ENCODE assay signal across 7 cellular contexts in genomic region chr11:83241291-83241946, GRCh38. TPM values are rescaled to one million over a fixed set of nuclear protein-coding genes. Genes with fewer than 3 reads are reported as not detected.
DNase-seq lines count a peak whose midpoint lies in the region; ATAC-seq, FAIRE-seq and TF ChIP-seq lines count a peak whose summit lies in the region.

No MANE protein-coding gene starts in this region.

- no peak for TF ChIP-seq POLR2A in esophagus squamous epithelium (IDR thresholded peaks at IDR 0.05)

- H3K79me1 ChIP-seq in neuronal stem cell (ENCODE audit: low read depth, low read length): no peaks in the 10 kb centered on the region

- no peak overlapping the region for H2BK5ac ChIP-seq in neuronal stem cell (ENCODE audit: low read length)

- H3K4ac ChIP-seq in neuronal stem cell (ENCODE audit: low read length): no peak overlapping the region

- WGBS in esophagus squamous epithelium, 2 donors: 27 to 28% methylated on average over 5 of the region's 5 CpGs
- WGBS in neuronal stem cell (ENCODE audit: extremely low coverage in 2 of 2, insufficient read length in 2 of 2, insufficient replicate concordance in 1 of 2), 2 donors: 100% methylated on average over 1 of the region's 5 CpGs; no CpG with 5 or more reads in 1 of the 2 donors

- no peak overlapping the region for H3K4me3 ChIP-seq in SK-N-MC
- no peak overlapping the region for H3K4me3 ChIP-seq in esophagus squamous epithelium
- no peak overlapping the region for H3K4me3 ChIP-seq in neuronal stem cell (ENCODE audit: low read length in 2 of 2)

- no peak overlapping the region for H2BK120ac ChIP-seq in neuronal stem cell (ENCODE audit: low read depth, low read length)

- no peaks in the 10 kb centered on the region for H3K36me3 ChIP-seq in SK-N-MC (ENCODE audit: insufficient read depth, low read length)
- peaks cover 0 to 3% (median 0%) of the 10 kb centered on the region in 3 donors for H3K36me3 ChIP-seq in esophagus squamous epithelium
- peaks cover 0 to 5% of the 10 kb centered on the region in 2 donors for H3K36me3 ChIP-seq in neuronal stem cell (replicated peaks in 1 of 2; ENCODE audit: control insufficient read depth in 2 of 2, insufficient read depth in 2 of 2, low read length in 2 of 2)

- H3K27ac ChIP-seq in SK-N-MC (peak overlapping the region; percentile 58; the same call in 1 of the 2 replicates), esophagus squamous epithelium (no peak overlapping the region), neuronal stem cell (replicated peaks; ENCODE audit: low read length) (no peak overlapping the region)

- no peaks in the 10 kb centered on the region for H3K27me3 ChIP-seq in esophagus squamous epithelium
- no peaks in the 10 kb centered on the region for H3K27me3 ChIP-seq in neuronal stem cell (ENCODE audit: control insufficient read depth in 3 of 3, insufficient read depth in 3 of 3, low read depth in 1 of 3, low read length in 3 of 3)

- no peak overlapping the region for H4K8ac ChIP-seq in neuronal stem cell (ENCODE audit: low read depth, low read length)

- no peak overlapping the region for H3K14ac ChIP-seq in neuronal stem cell (ENCODE audit: low read length)

- no peak overlapping the region for H2BK15ac ChIP-seq in neuronal stem cell (ENCODE audit: low read length)

- no peak overlapping the region for H3K18ac ChIP-seq in neuronal stem cell (ENCODE audit: low read length)

- H3K4me2 ChIP-seq in neuronal stem cell (ENCODE audit: insufficient read depth, low read length, poor library complexity, severe bottlenecking): no peak overlapping the region

- no peaks in the 10 kb centered on the region for H3K4me1 ChIP-seq in esophagus squamous epithelium
- no peaks in the 10 kb centered on the region for H3K4me1 ChIP-seq in neuronal stem cell (ENCODE audit: control insufficient read depth in 2 of 2, insufficient read depth in 1 of 2, low read depth in 1 of 2, low read length in 2 of 2)

- H4K91ac ChIP-seq in neuronal stem cell (ENCODE audit: low read depth, low read length, poor library complexity): no peak overlapping the region

- peak; percentile 87 for ATAC-seq in GM19372 (IDR thresholded peaks at IDR 0.05; ENCODE audit: low read depth, unreplicated experiment)

- TF ChIP-seq CTCF in esophagus squamous epithelium (IDR thresholded peaks at IDR 0.05): peak in 5 of 6 experiments; percentile 28 to 55 (median 38)

- H2AK5ac ChIP-seq in neuronal stem cell (ENCODE audit: low read depth, low read length): no peak overlapping the region

- peak; percentile 23 for FAIRE-seq in HTR-8/SVneo (lab: Jason Lieb, UNC)

- H3K9ac ChIP-seq in SK-N-MC (ENCODE audit: insufficient read length): no peak overlapping the region
- no peak overlapping the region for H3K9ac ChIP-seq in neuronal stem cell (ENCODE audit: low read depth, low read length, poor library complexity)

- intact Hi-C loops in esophagus squamous epithelium (cut with DNase I): no loop called here

- DNase-seq in DMS53 treated with DMSO at 0.1 percent for 48 hours (lab: John Stamatoyannopoulos, UW; ENCODE audit: unreplicated experiment) (peak; percentile 91), HTR-8/SVneo (ENCODE audit: insufficient read length, low spot score) (peak; percentile 54), SK-N-MC (ENCODE audit: low read depth, low spot score) (no peak), esophagus squamous epithelium (lab: John Stamatoyannopoulos, UW) (no peak), neuronal stem cell (ENCODE audit: low spot score) (peak; percentile 41), GOT3 (lab: John Stamatoyannopoulos, UW) (no peak)

- H3K9me3 ChIP-seq in SK-N-MC (ENCODE audit: low read depth, low read length) (no peaks in the 10 kb centered on the region), esophagus squamous epithelium (no peaks in the 10 kb centered on the region), neuronal stem cell (replicated peaks in 1 of 2; ENCODE audit: control insufficient read depth in 2 of 2, insufficient read depth in 1 of 2, low read depth in 1 of 2, low read length in 2 of 2) (no peaks in the 10 kb centered on the region)

- H2BK12ac ChIP-seq in neuronal stem cell (ENCODE audit: low read length): no peak overlapping the region

- no peak overlapping the region for H3K23ac ChIP-seq in neuronal stem cell (ENCODE audit: low read depth, low read length, poor library complexity)

- no peak overlapping the region for H2AFZ ChIP-seq in neuronal stem cell (ENCODE audit: low read length)

RNA-seq across cellular contexts. Expression of gene CCDC90B, which starts 44.7 kb away (rescaled TPM):
- total RNA-seq in esophagus squamous epithelium: 10 to 100 TPM; 17.8 to 35.0 (median 27.6) TPM
- 77.8 TPM for polyA plus RNA-seq in neuronal stem cell (2013, experiment 1 of 2)
- polyA plus RNA-seq in neuronal stem cell (2013, experiment 2 of 2): 77.4 TPM

RNA-seq across cellular contexts. Expression of gene ANKRD42, which starts 47.9 kb away (rescaled TPM):
- 1 to 10 TPM; 3.9 to 7.4 (median 5.2) TPM for total RNA-seq in esophagus squamous epithelium
- polyA plus RNA-seq in neuronal stem cell (2013, experiment 1 of 2): 4.3 TPM
- 4.2 TPM for polyA plus RNA-seq in neuronal stem cell (2013, experiment 2 of 2)

Comparison
In these comparisons a context has a peak if more than half of its experiments do, and no peak if none do; other contexts are left out.
1. DNase-seq: peak in DMS53 treated with DMSO at 0.1 percent for 48 hours (single experiment), HTR-8/SVneo (single experiment) and neuronal stem cell (single experiment); none in SK-N-MC (single experiment), esophagus squamous epithelium (single experiment) and GOT3 (single experiment).